In the genomic region with DNA sequence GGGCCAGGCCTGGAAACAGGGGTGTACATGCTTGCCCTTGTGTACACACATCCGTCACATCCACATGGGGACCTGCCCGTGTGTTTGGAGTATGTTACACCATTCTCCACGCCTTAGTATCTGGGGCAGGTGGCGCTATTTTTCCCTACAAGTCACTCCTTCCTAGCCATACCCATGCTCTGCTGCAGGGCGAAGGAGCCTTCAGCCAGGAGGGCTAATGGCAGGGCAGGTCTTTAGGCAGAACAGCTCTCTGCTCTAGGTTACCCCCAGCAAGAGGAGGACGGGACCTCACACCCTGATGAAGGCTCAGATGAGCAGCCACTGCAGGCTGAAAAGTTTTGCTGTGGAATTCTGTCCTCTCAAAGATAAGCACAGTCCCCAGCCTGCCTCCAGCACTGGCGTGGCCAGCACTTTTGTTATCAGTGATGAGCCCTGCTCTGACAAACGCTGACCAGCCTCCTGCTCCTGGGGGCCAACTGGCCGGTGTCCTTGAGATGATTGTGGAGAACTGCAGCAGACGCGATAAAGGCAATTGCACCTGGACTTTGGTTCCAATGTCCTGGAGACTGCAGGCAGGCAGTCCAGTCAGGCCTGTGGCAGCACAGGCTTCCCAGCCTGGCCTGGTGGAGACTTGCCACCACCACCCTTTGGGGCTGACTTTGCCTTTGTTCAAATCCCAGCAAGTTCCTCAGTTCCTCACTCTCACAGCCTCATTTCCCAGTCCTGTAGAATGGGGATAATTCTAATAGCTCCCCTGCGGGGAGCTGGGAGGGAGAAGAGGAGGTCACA, we compare ENCODE assay signal across 13 cellular contexts. TPM values are rescaled to one million over a fixed set of nuclear protein-coding genes. Genes with fewer than 3 reads are reported as not detected.
DNase-seq lines count a peak whose midpoint lies in the region; ATAC-seq, FAIRE-seq and TF ChIP-seq lines count a peak whose summit lies in the region.
"Had no signal": no experiment of that assay in that cellular context is flagged by ENCODE, and none has a peak within 500 bp of the region (broad histone marks: within the 10 kb centered on the region; RNA-seq: fewer than 3 reads in every experiment).

No MANE protein-coding gene starts in this region.

- TF ChIP-seq CTCF in 22Rv1 (IDR thresholded peaks at IDR 0.05) (peak; percentile 32), endothelial cell (IDR thresholded peaks at IDR 0.05; ENCODE audit: unreplicated experiment) (no peak)

- H3K9me3 Mint-ChIP-seq in endothelial cell (ENCODE audit: unreplicated experiment): no peaks in the 10 kb centered on the region

- no peak for FAIRE-seq in GM12892 (lab: Jason Lieb, UNC)

- DNase-seq in GM12892 (ENCODE audit: insufficient read length): peak; percentile 11
- peak; percentile 68 for DNase-seq in SK-MEL-5 (ENCODE audit: low read depth, low spot score)
- peak; percentile 42 for DNase-seq in left cardiac atrium
- DNase-seq in endothelial cell (ENCODE audit: low spot score): no peak
- DNase-seq in NCI-H2196 treated with DMSO at 0.1 percent for 48 hours (lab: John Stamatoyannopoulos, UW; ENCODE audit: unreplicated experiment): no peak
- DNase-seq in dedifferentiated amniotic fluid mesenchymal stem cell (ENCODE audit: extremely low spot score): no peak
- DNase-seq in SKM-1 treated with dmso at 0.1 percent for 144 hours (lab: John Stamatoyannopoulos, UW; ENCODE audit: unreplicated experiment): no peak
- DNase-seq: activated B cell treated with CpG ODN at 0.5 μM for 24 hours, anterior cingulate cortex, NCI-H1105 had no signal

- peak; percentile 84 to 89 for ATAC-seq in left cardiac atrium

- TF ChIP-seq POLR2A in GM12892 (IDR thresholded peaks at IDR 0.05; ENCODE audit: low read depth, low read length): no peak

- intact Hi-C loops in left cardiac atrium (cut with DNase I): no loop called here

- H3K27ac Mint-ChIP-seq in endothelial cell (ENCODE audit: unreplicated experiment): no peak overlapping the region
- H3K27ac Mint-ChIP-seq: activated B cell treated with CpG ODN at 0.5 μM for 24 hours; CD8-positive, alpha-beta memory T cell; nephron had no signal

- H3K36me3 Mint-ChIP-seq in endothelial cell (ENCODE audit: low read depth, unreplicated experiment): no peaks in the 10 kb centered on the region

- in situ Hi-C loops in SK-MEL-5 (cut with HindIII; ENCODE audit: low pct_unique_long_range_greater_than_20kb, low sequenced_read_pairs): no loop called here

- no peak overlapping the region for H3K4me3 Mint-ChIP-seq in endothelial cell (ENCODE audit: unreplicated experiment)
- H3K4me3 Mint-ChIP-seq: activated B cell treated with CpG ODN at 0.5 μM for 24 hours; CD8-positive, alpha-beta memory T cell; nephron had no signal

- H3K4me1 Mint-ChIP-seq in endothelial cell (ENCODE audit: unreplicated experiment): peaks cover 13% of the 10 kb centered on the region
- H3K4me1 Mint-ChIP-seq: activated B cell treated with CpG ODN at 0.5 μM for 24 hours; CD8-positive, alpha-beta memory T cell; nephron had no signal

- H3K27ac ChIP-seq in 22Rv1: no peak overlapping the region

- H3K27me3 Mint-ChIP-seq in endothelial cell (ENCODE audit: unreplicated experiment): peaks cover 6% of the 10 kb centered on the region

RNA-seq across cellular contexts. Expression of gene PIGZ, which starts 19.8 kb away (rescaled TPM):
- polyA plus RNA-seq in GM12892 (2012; ENCODE audit: missing spikeins): 3.3 TPM
- 1.2 TPM in 2 replicates for total RNA-seq in SK-MEL-5 (2014; rRNA removed; shearing (Covaris generic))
- 2.4 and 3.8 TPM in 2 replicates for polyA plus RNA-seq in SK-MEL-5 (2015; cell fraction: cytosol; rRNA removed)
- 11.5 and 20.1 TPM in 2 replicates for polyA plus RNA-seq in SK-MEL-5 (2015; cell fraction: nucleus; rRNA removed)
- total RNA-seq in left cardiac atrium (1 to 10 TPM; 4.5 to 4.7 TPM), endothelial cell (ENCODE audit: unreplicated experiment) (3.5 TPM)
- polyA plus RNA-seq: CD8-positive, alpha-beta memory T cell had no signal

RNA-seq across cellular contexts. Expression of gene MELTF, which starts 41.2 kb away (rescaled TPM):
- 17.9 TPM for polyA plus RNA-seq in GM12892 (2012; ENCODE audit: missing spikeins)
- 188 and 210 TPM in 2 replicates for total RNA-seq in SK-MEL-5 (2014; rRNA removed; shearing (Covaris generic))
- polyA plus RNA-seq in SK-MEL-5 (2015; cell fraction: cytosol; rRNA removed): 426 and 495 TPM in 2 replicates
- polyA plus RNA-seq in SK-MEL-5 (2015; cell fraction: nucleus; rRNA removed): 460 and 516 TPM in 2 replicates
- total RNA-seq in left cardiac atrium: 10 to 100 TPM in 1 of 2 donors, 1 to 10 TPM in 1; 7.7 to 10.1 TPM
- total RNA-seq in endothelial cell (ENCODE audit: unreplicated experiment): 2.9 TPM

RNA-seq across cellular contexts. Expression of gene NCBP2, which starts 46.1 kb away (rescaled TPM):
- polyA plus RNA-seq in GM12892 (2012; ENCODE audit: missing spikeins): 94.9 TPM
- 90.4 and 94.8 TPM in 2 replicates for total RNA-seq in SK-MEL-5 (2014; rRNA removed; shearing (Covaris generic))
- 101 and 117 TPM in 2 replicates for polyA plus RNA-seq in SK-MEL-5 (2015; cell fraction: cytosol; rRNA removed)
- polyA plus RNA-seq in SK-MEL-5 (2015; cell fraction: nucleus; rRNA removed): 101 and 124 TPM in 2 replicates
- 10 to 100 TPM; 33.6 to 41.0 TPM for total RNA-seq in left cardiac atrium
- 61.0 TPM for total RNA-seq in endothelial cell (ENCODE audit: unreplicated experiment)

Comparison
In these comparisons a context has a peak if more than half of its experiments do, and no peak if none do; other contexts are left out.
1. DNase-seq: peak in GM12892 (single experiment), SK-MEL-5 (single experiment) and left cardiac atrium (single experiment); none in endothelial cell (single experiment), NCI-H2196 treated with DMSO at 0.1 percent for 48 hours (single experiment), dedifferentiated amniotic fluid mesenchymal stem cell (single experiment) and SKM-1 treated with dmso at 0.1 percent for 144 hours (single experiment).
2. RNA of gene MELTF, which starts 41.2 kb away (total RNA-seq): 188 to 210 TPM in SK-MEL-5; 7.7 to 10.1 TPM in left cardiac atrium and 2.9 TPM in endothelial cell (single experiment); every median in the first group is over 10 times any median in the second.